ENCODE assay signal across 1 cellular context in genomic region chr6:32190946-32191677, GRCh38.
TF ChIP-seq lines count a peak whose summit lies in the region.

No MANE protein-coding gene starts in this region.

TF ChIP-seq in liver, 16 proteins besides CTCF, POLR2A, EP300 and RAD21 (continued from another document):
- TF ChIP-seq RXRA (IDR thresholded peaks at IDR 0.05): no peak
- no peak for TF ChIP-seq MAX (IDR thresholded peaks at IDR 0.05)
- TF ChIP-seq YY1 (IDR thresholded peaks at IDR 0.05): no peak
- no peak for TF ChIP-seq SP1 (IDR thresholded peaks at IDR 0.05)
- TF ChIP-seq ATF3 (IDR thresholded peaks at IDR 0.05): no peak
- no peak for TF ChIP-seq JUND (IDR thresholded peaks at IDR 0.05)
- TF ChIP-seq EGR1 (IDR thresholded peaks at IDR 0.05; ENCODE audit: low read depth in 2 of 2): no peak
- TF ChIP-seq NR2F2 (IDR thresholded peaks at IDR 0.05): no peak
- TF ChIP-seq GABPA (IDR thresholded peaks at IDR 0.05 in 1 of 2, conservative IDR thresholded peaks at IDR 0.05 in 1 of 2): no peak
- TF ChIP-seq HNF4A (conservative IDR thresholded peaks at IDR 0.05): no peak
